Comparison of ENCODE assay signal across 20 cellular contexts in genomic region chr11:15965562-15966250, GRCh38.
A peak's percentile ranks its signal among the peaks of the same experiment; 100 is the strongest.
DNase-seq lines count a peak whose midpoint lies in the region; ATAC-seq, FAIRE-seq and TF ChIP-seq lines count a peak whose summit lies in the region.
"Had no signal": no experiment of that assay in that cellular context is flagged by ENCODE, and none has a peak within 500 bp of the region (broad histone marks: within the 10 kb centered on the region; RNA-seq: fewer than 3 reads in every experiment).

No MANE protein-coding gene starts in this region.

- peak; percentile 67 for FAIRE-seq in keratinocyte (lab: Jason Lieb, UNC)
- FAIRE-seq: G401.6, GM12891, small intestine had no signal

- no peaks in the 10 kb centered on the region for H3K36me3 ChIP-seq in PC-3 (ENCODE audit: low read depth, low read length)
- no peaks in the 10 kb centered on the region for H3K36me3 ChIP-seq in keratinocyte (ENCODE audit: control insufficient read depth in 2 of 2, extremely low read depth in 1 of 2, insufficient read depth in 2 of 2, low read length in 2 of 2)
- no peaks in the 10 kb centered on the region for H3K36me3 ChIP-seq in adrenal gland (replicated peaks in 1 of 2)

- H3K79me2 ChIP-seq in PC-3 (ENCODE audit: low read length) = no peaks in the 10 kb centered on the region
- H3K79me2 ChIP-seq in keratinocyte (ENCODE audit: control insufficient read depth, insufficient read depth, low read length) = no peaks in the 10 kb centered on the region

- no peaks in the 10 kb centered on the region for H3F3A ChIP-seq in PC-3 (ENCODE audit: low read length, unreplicated experiment)

- peaks cover 3% of the 10 kb centered on the region for H3K9me1 ChIP-seq in keratinocyte (ENCODE audit: control insufficient read depth, extremely low read depth, insufficient read depth, low read length)

- peak; percentile 16 for DNase-seq in PC-3
- peak; percentile 45 for DNase-seq in keratinocyte (ENCODE audit: low read depth, low spot score)
- DNase-seq in adrenal gland = no peak
- no peak for DNase-seq in NCI-H2107 treated with DMSO at 0.1 percent for 48 hours (lab: John Stamatoyannopoulos, UW; ENCODE audit: unreplicated experiment)
- no peak for DNase-seq in HuH-7.5 (ENCODE audit: low spot score)
- DNase-seq: activated CD4-positive, alpha-beta T cell treated with anti-CD3 and anti-CD28 coated beads, Interleukin-2, amount 50 U/mL, for 1 hour; activated naive CD4-positive, alpha-beta T cell treated with anti-CD3 and anti-CD28 coated beads, Interleukin-2, amount 50 U/mL, for 16 hours; activated T-cell treated with anti-CD3 and anti-CD28 coated beads, Interleukin-2, amount 50 U/mL, for 1 hour; AML-193; COR-L47; H9; islet precursor cell; Kasumi-1; small intestine; SW 1271 had no signal

- CTCF ChIA-PET in PC-3 (lab: Charles Lee) = no interaction called here

- POLR2A ChIA-PET in PC-3 (lab: Charles Lee; ENCODE audit: unreplicated experiment) = no interaction called here

- no peak for TF ChIP-seq POLR2A in adrenal gland (IDR thresholded peaks at IDR 0.05)

- H3K9me3 ChIP-seq in PC-3 (ENCODE audit: low read length) = no peaks in the 10 kb centered on the region
- no peaks in the 10 kb centered on the region for H3K9me3 ChIP-seq in keratinocyte (ENCODE audit: control insufficient read depth, low read depth, low read length)
- H3K9me3 ChIP-seq in adrenal gland (replicated peaks in 1 of 3) = no peaks in the 10 kb centered on the region

- H3K9me2 ChIP-seq in PC-3 (replicated peaks; ENCODE audit: low read length) = no peaks in the 10 kb centered on the region

- H3K27me3 ChIP-seq in PC-3 (ENCODE audit: low read length) = no peaks in the 10 kb centered on the region
- H3K27me3 ChIP-seq in keratinocyte (ENCODE audit: control insufficient read depth, extremely low read depth, insufficient read depth, low read length) = no peaks in the 10 kb centered on the region
- no peaks in the 10 kb centered on the region for H3K27me3 ChIP-seq in adrenal gland

- ATAC-seq in GM18867 (IDR thresholded peaks at IDR 0.05; ENCODE audit: unreplicated experiment) (peak; percentile 50), PC-3 (no peak), GM21526 (IDR thresholded peaks at IDR 0.05; ENCODE audit: low FRiP score, unreplicated experiment) (no peak)

- H4K20me1 ChIP-seq in PC-3 (ENCODE audit: low read length) = no peaks in the 10 kb centered on the region
- H4K20me1 ChIP-seq in keratinocyte (ENCODE audit: control insufficient read depth, extremely low read depth, insufficient read depth, low read length) = no peaks in the 10 kb centered on the region

- intact Hi-C loops in PC-3 (cut with micrococcal nuclease) = no loop called here
- intact Hi-C loops in adrenal gland (cut with DNase I) = no loop called here

- H3K9ac ChIP-seq in PC-3 (ENCODE audit: low read length) (no peak overlapping the region), keratinocyte (ENCODE audit: control insufficient read depth, extremely low read depth, insufficient read depth, low read length) (peak overlapping the region; percentile 53)

- H3K27ac ChIP-seq in PC-3 (ENCODE audit: low read length) (no peak overlapping the region), keratinocyte (ENCODE audit: control insufficient read depth, insufficient read depth, low read length) (peak overlapping the region; percentile 98), skin epidermis (peak overlapping the region in 20 of 21 experiments; percentile 20 to 81 (median 69)), adrenal gland (no peak overlapping the region)

- 90 to 94% (median 94%) methylated on average over 5 to 7 of the region's 7 CpGs for WGBS in adrenal gland, 4 donors

- no peak overlapping the region for H3K4me3 ChIP-seq in PC-3 (ENCODE audit: low read length)
- H3K4me3 ChIP-seq in keratinocyte (ENCODE audit: control insufficient read depth in 2 of 3, extremely low read depth in 1 of 3, insufficient read depth in 2 of 3, low read depth in 1 of 3, low read length in 3 of 3) = peak overlapping the region in 1 of 3 experiments; percentile 22
- no peak overlapping the region for H3K4me3 ChIP-seq in skin epidermis
- no peak overlapping the region for H3K4me3 ChIP-seq in adrenal gland

- 0 out of 2 replicates have a peak overlapping the region, but pooled peaks have one; percentile 13 for H3K4me2 ChIP-seq in PC-3 (ENCODE audit: low read length)
- H3K4me2 ChIP-seq in keratinocyte (ENCODE audit: control insufficient read depth, extremely low read depth, insufficient read depth, low read depth, low read length) = peak overlapping the region; percentile 74

- dilution Hi-C loops in keratinocyte (cut with MboI; ENCODE audit: extremely low pct_ligation_motif_present, low sequenced_read_pairs) = no loop called here

- BruUV-seq in PC-3 (replicated peaks; lab: Mats Ljungman, UMichigan) = no TSS peak

- H2AFZ ChIP-seq in PC-3 (ENCODE audit: low read length) (no peak overlapping the region), keratinocyte (ENCODE audit: control insufficient read depth, low read length) (peak overlapping the region; percentile 50)

- TF ChIP-seq CTCF in PC-3 (conservative IDR thresholded peaks at IDR 0.05; ENCODE audit: low read depth, low read length) (no peak), keratinocyte (optimal IDR thresholded peaks at IDR 0.05 in 1 of 3, IDR thresholded peaks at IDR 0.05 in 1 of 3, conservative IDR thresholded peaks at IDR 0.05 in 1 of 3; ENCODE audit: extremely low read depth in 1 of 3, insufficient read depth in 2 of 3, low read length in 3 of 3) (no peak), adrenal gland (IDR thresholded peaks at IDR 0.05) (no peak)

- H3K4me1 ChIP-seq in PC-3 (ENCODE audit: insufficient read depth, low read length) = peaks cover 8% of the 10 kb centered on the region
- peaks cover 62% of the 10 kb centered on the region for H3K4me1 ChIP-seq in keratinocyte (ENCODE audit: control insufficient read depth, extremely low read depth, insufficient read depth, low read length)
- peaks cover 13 to 22% of the 10 kb centered on the region in 2 donors for H3K4me1 ChIP-seq in adrenal gland (replicated peaks in 1 of 2)

Comparison
In these comparisons a context has a peak if more than half of its experiments do, and no peak if none do; other contexts are left out.
1. DNase-seq: peak in PC-3 (single experiment) and keratinocyte (single experiment); none in adrenal gland (0 of 7), NCI-H2107 treated with DMSO at 0.1 percent for 48 hours (single experiment) and HuH-7.5 (single experiment).
2. H3K27ac ChIP-seq: peak in keratinocyte (single experiment) and skin epidermis (20 of 21); none in PC-3 (single experiment) and adrenal gland (0 of 5).